Comparison of ENCODE assay signal across 17 cellular contexts in the genomic region with DNA sequence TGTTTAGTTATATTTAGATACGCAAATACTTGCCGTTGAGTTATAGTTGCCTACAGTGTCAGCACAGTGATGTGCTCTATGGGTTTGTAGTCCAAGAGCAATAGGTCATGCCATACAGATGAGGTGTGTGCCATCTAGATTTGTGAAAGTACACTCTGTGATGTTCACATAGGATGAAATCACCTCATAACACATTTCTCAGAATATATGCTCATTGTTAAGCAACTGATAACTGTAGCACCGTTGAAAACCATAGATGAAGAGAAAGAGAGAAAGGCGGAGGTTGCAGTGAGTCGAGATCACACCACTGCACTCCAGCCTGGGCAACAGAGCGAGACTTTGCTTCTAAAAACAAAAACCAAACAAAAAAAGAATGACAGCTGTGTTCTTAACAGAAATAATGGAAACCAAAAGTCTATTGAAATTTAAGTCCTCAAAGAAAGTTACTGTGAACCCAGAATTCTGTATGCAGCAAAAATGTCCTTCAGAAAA. TPM values are rescaled to one million over a fixed set of nuclear protein-coding genes. Genes with fewer than 3 reads are reported as not detected.
A peak's percentile ranks its signal among the peaks of the same experiment; 100 is the strongest.
DNase-seq lines count a peak whose midpoint lies in the region; ATAC-seq, FAIRE-seq and TF ChIP-seq lines count a peak whose summit lies in the region.
"Had no signal": no experiment of that assay in that cellular context is flagged by ENCODE, and none has a peak within 500 bp of the region (broad histone marks: within the 10 kb centered on the region; RNA-seq: fewer than 3 reads in every experiment).

No MANE protein-coding gene starts in this region.

- H3K4me2 ChIP-seq in BLaER1 = peak overlapping the region; percentile 71

- peak; percentile 50 for ATAC-seq in HG02870 (IDR thresholded peaks at IDR 0.05; ENCODE audit: unreplicated experiment)
- ATAC-seq in activated B cell treated with CpG ODN at 0.5 μM for 24 hours (ENCODE audit: low read depth) = no peak

- H3K27ac ChIP-seq in BLaER1 (peak overlapping the region; percentile 50), caudate nucleus (ENCODE audit: low read depth, low read length) (no peak overlapping the region)
- H3K27ac ChIP-seq: epithelial cell of prostate, prostate gland, thoracic aorta, VCaP had no signal

- H3K27ac Mint-ChIP-seq in activated B cell treated with CpG ODN at 0.5 μM for 24 hours = peak overlapping the region; percentile 74
- no peak overlapping the region for H3K27ac Mint-ChIP-seq in osteocyte (ENCODE audit: unreplicated experiment)

- H3K36me3 Mint-ChIP-seq in activated B cell treated with CpG ODN at 0.5 μM for 24 hours (ENCODE audit: low read depth) (peaks cover 62% of the 10 kb centered on the region), osteocyte (ENCODE audit: unreplicated experiment) (peaks cover 24% of the 10 kb centered on the region)

- no peak overlapping the region for H3K9ac ChIP-seq in BLaER1

- CTCF ChIA-PET in activated B cell treated with CpG ODN at 0.5 μM for 24 hours (lab: Charles Lee) = interaction anchor here (1.4 kb wide), 1 partner anchor 40 kb away, joined by 3 read pairs; no protein-coding TSS in a partner anchor

- H3K4me1 Mint-ChIP-seq in activated B cell treated with CpG ODN at 0.5 μM for 24 hours = peaks cover 80% of the 10 kb centered on the region
- H3K4me1 Mint-ChIP-seq in osteocyte (ENCODE audit: unreplicated experiment) = peaks cover 16% of the 10 kb centered on the region

- peak; percentile 53 for FAIRE-seq in GM19239 (lab: Jason Lieb, UNC)

- H3K4me3 Mint-ChIP-seq in activated B cell treated with CpG ODN at 0.5 μM for 24 hours (peak overlapping the region; percentile 3), osteocyte (ENCODE audit: unreplicated experiment) (no peak overlapping the region)

- intact Hi-C loops in activated B cell treated with CpG ODN at 0.5 μM for 24 hours (cut with micrococcal nuclease) = no loop called here

- peaks cover 50% of the 10 kb centered on the region for H4K20me1 ChIP-seq in BLaER1

- no peaks in the 10 kb centered on the region for H3K27me3 ChIP-seq in BLaER1

- H3K4me3 ChIP-seq in BLaER1 = peak overlapping the region; percentile 35
- H3K4me3 ChIP-seq: prostate gland, thoracic aorta had no signal

- peaks cover 2% of the 10 kb centered on the region for H3K9me3 Mint-ChIP-seq in activated B cell treated with CpG ODN at 0.5 μM for 24 hours
- H3K9me3 Mint-ChIP-seq in osteocyte (ENCODE audit: unreplicated experiment) = peaks cover 12% of the 10 kb centered on the region

- peaks cover 84% of the 10 kb centered on the region for H3K36me3 ChIP-seq in BLaER1
- H3K36me3 ChIP-seq: prostate gland, thoracic aorta had no signal

- DNase-seq in GM19239 (ENCODE audit: insufficient read length, low spot score) (no peak), activated B cell treated with CpG ODN at 0.5 μM for 24 hours (no peak), osteocyte (ENCODE audit: extremely low spot score, unreplicated experiment) (no peak), SHP77 (lab: John Stamatoyannopoulos, UW) (no peak), DMS79 treated with DMSO at 0.1 percent for 48 hours (lab: John Stamatoyannopoulos, UW) (no peak), caudate nucleus (lab: John Stamatoyannopoulos, UW) (no peak)
- DNase-seq: glutamatergic neuron, H7, kidney, NCI-H1092 had no signal

- H3K27me3 Mint-ChIP-seq in activated B cell treated with CpG ODN at 0.5 μM for 24 hours (no peaks in the 10 kb centered on the region), osteocyte (ENCODE audit: unreplicated experiment) (no peaks in the 10 kb centered on the region)

- H3K4me1 ChIP-seq in BLaER1 = peaks cover 97% of the 10 kb centered on the region

- POLR2A ChIA-PET in activated B cell treated with CpG ODN at 0.5 μM for 24 hours (lab: Charles Lee) = no interaction called here

- TF ChIP-seq CTCF in activated B cell treated with CpG ODN at 0.5 μM for 24 hours (IDR thresholded peaks at IDR 0.05) (no peak), osteocyte (IDR thresholded peaks at IDR 0.05) (no peak)

- peaks cover 57% of the 10 kb centered on the region for H3K9me3 ChIP-seq in BLaER1
- H3K9me3 ChIP-seq: prostate gland had no signal

RNA-seq across cellular contexts. Expression of a gene that starts 9.5 kb away (rescaled TPM):
- total RNA-seq in activated B cell treated with CpG ODN at 0.5 μM for 24 hours = 140 and 188 TPM in 2 replicates
- 65.4 and 70.5 TPM in 2 replicates for total RNA-seq in osteocyte

RNA-seq across cellular contexts. Expression of a gene that starts 56.2 kb away (rescaled TPM):
- total RNA-seq in activated B cell treated with CpG ODN at 0.5 μM for 24 hours (0.04 TPM in 1 of 2 replicates, not detected in the other), osteocyte (not detected in 2 replicates)
- total RNA-seq: chondrocyte, H7, kidney, thoracic aorta had no signal
